ENCODE assay signal across 22 cellular contexts in the genomic region with DNA sequence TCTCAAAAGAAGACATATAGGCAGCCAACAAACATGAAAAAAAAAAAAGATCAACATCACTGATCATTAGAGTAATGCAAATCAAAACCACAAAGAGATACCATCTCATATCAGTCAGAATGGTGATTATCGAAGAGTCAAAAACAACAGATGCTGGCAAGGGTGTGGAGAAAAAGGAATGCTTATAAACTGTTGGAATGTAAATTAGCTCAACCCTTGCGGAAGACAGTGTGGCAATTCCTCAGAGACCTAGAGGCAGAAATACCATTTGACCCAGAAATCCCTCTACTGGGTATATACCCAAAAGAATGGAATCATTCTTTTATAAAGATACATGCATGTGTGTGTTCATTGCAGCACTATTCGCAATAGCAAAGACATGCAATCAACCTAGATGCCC.
DNase-seq lines count a peak whose midpoint lies in the region; ATAC-seq and TF ChIP-seq lines count a peak whose summit lies in the region.
"Had no signal": no experiment of that assay in that cellular context is flagged by ENCODE, and none has a peak within 500 bp of the region (broad histone marks: within the 10 kb centered on the region; RNA-seq: fewer than 3 reads in every experiment).

No MANE protein-coding gene starts in this region.

- H3K27ac Mint-ChIP-seq in osteocyte (ENCODE audit: unreplicated experiment) (peak overlapping the region; percentile 13), immature natural killer cell (no peak overlapping the region)
- H3K27ac Mint-ChIP-seq in T-helper 2 cell treated with Interferon-gamma antibody and Interleukin-4, amounts not matched to agents 5 μg/mL and 100 μg/mL, for 36 hours = no peak overlapping the region
- H3K27ac Mint-ChIP-seq: activated CD4-positive, alpha-beta memory T cell treated with anti-CD3 and anti-CD28 coated beads, Interleukin-2, amount 10 ng/mL, durations not matched to agents 7 days and 5 days; B cell; effector memory CD8-positive, alpha-beta T cell; WTC11 had no signal

- H3K9me3 Mint-ChIP-seq in osteocyte (ENCODE audit: unreplicated experiment) = no peaks in the 10 kb centered on the region
- H3K9me3 Mint-ChIP-seq in T-helper 2 cell treated with Interferon-gamma antibody and Interleukin-4, amounts not matched to agents 5 μg/mL and 100 μg/mL, for 36 hours = no peaks in the 10 kb centered on the region
- H3K9me3 Mint-ChIP-seq in immature natural killer cell = peaks cover 0 to 7% (median 0%) of the 10 kb centered on the region in 6 donors
- H3K9me3 Mint-ChIP-seq: effector memory CD8-positive, alpha-beta T cell; WTC11 had no signal

- H3K4me3 Mint-ChIP-seq in osteocyte (ENCODE audit: unreplicated experiment) (no peak overlapping the region), immature natural killer cell (no peak overlapping the region)
- H3K4me3 Mint-ChIP-seq in T-helper 2 cell treated with Interferon-gamma antibody and Interleukin-4, amounts not matched to agents 5 μg/mL and 100 μg/mL, for 36 hours = no peak overlapping the region
- H3K4me3 Mint-ChIP-seq: activated CD4-positive, alpha-beta memory T cell treated with anti-CD3 and anti-CD28 coated beads, Interleukin-2, amount 10 ng/mL, durations not matched to agents 7 days and 5 days; B cell; effector memory CD8-positive, alpha-beta T cell; WTC11 had no signal

- DNase-seq in ELR (ENCODE audit: low read depth) (peak; percentile 20), M059J (ENCODE audit: low read depth) (peak; percentile 86), cardiac fibroblast (ENCODE audit: low read depth in 2 of 2) (peak; percentile 19 to 43), osteocyte (ENCODE audit: extremely low spot score, unreplicated experiment) (no peak), immature natural killer cell (no peak)
- DNase-seq in T-helper 2 cell treated with Interferon-gamma antibody and Interleukin-4, amounts not matched to agents 5 μg/mL and 100 μg/mL, for 36 hours (ENCODE audit: low spot score) = no peak
- no peak for DNase-seq in activated CD4-positive, alpha-beta T cell treated with anti-CD3 and anti-CD28 coated beads, Interleukin-2, amount 50 U/mL, for 48 hours
- DNase-seq: activated CD4-positive, alpha-beta memory T cell treated with anti-CD3 and anti-CD28 coated beads, Interleukin-2, amount 10 ng/mL, durations not matched to agents 7 days and 5 days; activated T-cell treated with anti-CD3 and anti-CD28 coated beads for 4 hours; aorta; COR-L47; effector memory CD8-positive, alpha-beta T cell; heart left ventricle; NCI-H187 treated with DMSO at 0.1 percent for 48 hours; NCI-H446; Peyer's patch; stomach; upper lobe of left lung had no signal

- H3K4me3 ChIP-seq in cardiac fibroblast (replicated peaks in 1 of 2; ENCODE audit: low read depth in 2 of 2, low read length in 2 of 2) = no peak overlapping the region
- H3K4me3 ChIP-seq: heart left ventricle, K562, Peyer's patch, stomach, upper lobe of left lung had no signal

- no peak for ATAC-seq in HG03135 (IDR thresholded peaks at IDR 0.05; ENCODE audit: unreplicated experiment)
- ATAC-seq: effector memory CD8-positive, alpha-beta T cell; heart left ventricle; K562; WTC11 had no signal

- TF ChIP-seq CTCF in cardiac fibroblast (IDR thresholded peaks at IDR 0.05; ENCODE audit: low read depth, low read length) = no peak
- no peak for TF ChIP-seq CTCF in osteocyte (IDR thresholded peaks at IDR 0.05)

- H3K36me3 Mint-ChIP-seq in osteocyte (ENCODE audit: unreplicated experiment) (peaks cover 7% of the 10 kb centered on the region), immature natural killer cell (no peaks in the 10 kb centered on the region)
- no peaks in the 10 kb centered on the region for H3K36me3 Mint-ChIP-seq in T-helper 2 cell treated with Interferon-gamma antibody and Interleukin-4, amounts not matched to agents 5 μg/mL and 100 μg/mL, for 36 hours (ENCODE audit: low read depth)
- H3K36me3 Mint-ChIP-seq: WTC11 had no signal

- H3K27me3 Mint-ChIP-seq in osteocyte (ENCODE audit: unreplicated experiment) = no peaks in the 10 kb centered on the region
- peaks cover 10% of the 10 kb centered on the region for H3K27me3 Mint-ChIP-seq in T-helper 2 cell treated with Interferon-gamma antibody and Interleukin-4, amounts not matched to agents 5 μg/mL and 100 μg/mL, for 36 hours (ENCODE audit: low read depth)
- H3K27me3 Mint-ChIP-seq in immature natural killer cell (ENCODE audit: low read depth in 3 of 3) = peaks cover 0 to 2% (median 0%) of the 10 kb centered on the region in 3 donors
- H3K27me3 Mint-ChIP-seq: activated CD4-positive, alpha-beta memory T cell treated with anti-CD3 and anti-CD28 coated beads, Interleukin-2, amount 10 ng/mL, durations not matched to agents 7 days and 5 days; B cell had no signal

- H3K4me1 Mint-ChIP-seq in osteocyte (ENCODE audit: unreplicated experiment) (peaks cover 34% of the 10 kb centered on the region), immature natural killer cell (no peaks in the 10 kb centered on the region)
- H3K4me1 Mint-ChIP-seq in T-helper 2 cell treated with Interferon-gamma antibody and Interleukin-4, amounts not matched to agents 5 μg/mL and 100 μg/mL, for 36 hours (ENCODE audit: low read depth) = no peaks in the 10 kb centered on the region
- H3K4me1 Mint-ChIP-seq: activated CD4-positive, alpha-beta memory T cell treated with anti-CD3 and anti-CD28 coated beads, Interleukin-2, amount 10 ng/mL, durations not matched to agents 7 days and 5 days had no signal

Comparison
In these comparisons a context has a peak if more than half of its experiments do, and no peak if none do; other contexts are left out.
1. DNase-seq: peak in ELR (single experiment), M059J (single experiment) and cardiac fibroblast (2 of 2); none in osteocyte (single experiment), T-helper 2 cell treated with Interferon-gamma antibody and Interleukin-4, amounts not matched to agents 5 μg/mL and 100 μg/mL, for 36 hours (single experiment), activated CD4-positive, alpha-beta T cell treated with anti-CD3 and anti-CD28 coated beads, Interleukin-2, amount 50 U/mL, for 48 hours (0 of 2) and immature natural killer cell (0 of 3).